ENCODE assay signal across 1 cellular context in the genomic region with DNA sequence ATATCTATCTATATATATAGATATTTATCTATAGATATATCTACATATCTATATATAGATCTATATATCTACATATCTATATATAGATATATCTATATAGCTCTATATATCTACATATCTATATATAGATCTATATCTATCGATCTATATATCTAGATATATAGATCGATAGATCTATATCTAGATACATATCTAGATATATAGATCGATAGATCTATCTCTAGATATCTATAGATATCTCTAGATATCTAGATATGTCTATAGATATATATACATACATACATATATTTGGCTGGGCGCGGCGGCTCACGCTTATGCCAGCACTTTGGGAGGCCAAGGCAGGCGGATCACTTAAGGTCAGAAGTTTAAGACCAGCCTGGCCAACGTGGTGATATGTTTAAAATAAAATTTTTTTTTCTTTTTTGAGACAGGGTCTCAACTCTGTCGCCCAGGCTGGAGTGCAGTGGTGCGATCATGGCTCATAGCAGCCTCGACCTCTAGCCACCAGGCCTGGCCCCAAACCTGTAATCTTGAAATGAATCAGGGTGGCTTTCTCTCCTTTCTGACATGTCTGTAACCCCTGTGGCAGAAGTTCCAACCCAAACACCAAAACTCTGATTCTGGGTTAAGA.
TF ChIP-seq lines count a peak whose summit lies in the region.

No MANE protein-coding gene starts in this region.

TF ChIP-seq in GM12878, 131 proteins besides CTCF, POLR2A, EP300 and RAD21:
- TF ChIP-seq, protein P1, sequence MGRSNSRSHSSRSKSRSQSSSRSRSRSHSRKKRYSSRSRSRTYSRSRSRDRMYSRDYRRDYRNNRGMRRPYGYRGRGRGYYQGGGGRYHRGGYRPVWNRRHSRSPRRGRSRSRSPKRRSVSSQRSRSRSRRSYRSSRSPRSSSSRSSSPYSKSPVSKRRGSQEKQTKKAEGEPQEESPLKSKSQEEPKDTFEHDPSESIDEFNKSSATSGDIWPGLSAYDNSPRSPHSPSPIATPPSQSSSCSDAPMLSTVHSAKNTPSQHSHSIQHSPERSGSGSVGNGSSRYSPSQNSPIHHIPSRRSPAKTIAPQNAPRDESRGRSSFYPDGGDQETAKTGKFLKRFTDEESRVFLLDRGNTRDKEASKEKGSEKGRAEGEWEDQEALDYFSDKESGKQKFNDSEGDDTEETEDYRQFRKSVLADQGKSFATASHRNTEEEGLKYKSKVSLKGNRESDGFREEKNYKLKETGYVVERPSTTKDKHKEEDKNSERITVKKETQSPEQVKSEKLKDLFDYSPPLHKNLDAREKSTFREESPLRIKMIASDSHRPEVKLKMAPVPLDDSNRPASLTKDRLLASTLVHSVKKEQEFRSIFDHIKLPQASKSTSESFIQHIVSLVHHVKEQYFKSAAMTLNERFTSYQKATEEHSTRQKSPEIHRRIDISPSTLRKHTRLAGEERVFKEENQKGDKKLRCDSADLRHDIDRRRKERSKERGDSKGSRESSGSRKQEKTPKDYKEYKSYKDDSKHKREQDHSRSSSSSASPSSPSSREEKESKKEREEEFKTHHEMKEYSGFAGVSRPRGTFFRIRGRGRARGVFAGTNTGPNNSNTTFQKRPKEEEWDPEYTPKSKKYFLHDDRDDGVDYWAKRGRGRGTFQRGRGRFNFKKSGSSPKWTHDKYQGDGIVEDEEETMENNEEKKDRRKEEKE (IDR thresholded peaks at IDR 0.05), result no peak
- TF ChIP-seq TBL1XR1 (IDR thresholded peaks at IDR 0.05; ENCODE audit: low read depth, low read length), result no peak
- TF ChIP-seq JUNB (IDR thresholded peaks at IDR 0.05), result peak; percentile 53; the same call in 1 of the 2 replicates
- no peak for TF ChIP-seq MXI1 (IDR thresholded peaks at IDR 0.05; ENCODE audit: low read depth, low read length)
- peak; percentile 31; the same call in 1 of the 2 replicates for TF ChIP-seq RUNX3 (IDR thresholded peaks at IDR 0.05; ENCODE audit: low read length)
- 0 out of 2 replicates have a peak, but pooled peaks have one; percentile 26 for TF ChIP-seq NR2F1 (conservative IDR thresholded peaks at IDR 0.05)
- TF ChIP-seq GABPA (IDR thresholded peaks at IDR 0.05; ENCODE audit: low read depth), result no peak
